ENCODE assay signal across 1 cellular context in genomic region chr9:87613265-87614111, GRCh38.
TF ChIP-seq lines count a peak whose summit lies in the region.

No MANE protein-coding gene starts in this region.

TF ChIP-seq in HepG2, 621 proteins besides CTCF, POLR2A, EP300 and RAD21 (continued from another document and continues in another):
- TF ChIP-seq ZBED4 (CRISPR knock-in tag; IDR thresholded peaks at IDR 0.05; ENCODE audit: borderline replicate concordance) (no peak), ZNF704 (CRISPR knock-in tag; IDR thresholded peaks at IDR 0.05; ENCODE audit: borderline replicate concordance) (no peak), ZNF597 (CRISPR knock-in tag; IDR thresholded peaks at IDR 0.05) (no peak), ZKSCAN5 (CRISPR knock-in tag; IDR thresholded peaks at IDR 0.05) (no peak), KDM4B (CRISPR knock-in tag; IDR thresholded peaks at IDR 0.05) (no peak), TSC22D2 (CRISPR knock-in tag; IDR thresholded peaks at IDR 0.05; ENCODE audit: borderline replicate concordance) (no peak), ARNT2 (CRISPR knock-in tag; IDR thresholded peaks at IDR 0.05; ENCODE audit: low read depth) (no peak), THYN1 (CRISPR knock-in tag; IDR thresholded peaks at IDR 0.05; ENCODE audit: borderline replicate concordance, low read depth) (no peak), ZNF800 (CRISPR knock-in tag; IDR thresholded peaks at IDR 0.05) (no peak), ZNF740 (CRISPR knock-in tag; IDR thresholded peaks at IDR 0.05) (no peak), PHB2 (IDR thresholded peaks at IDR 0.05; ENCODE audit: partially characterized antibody) (no peak), BRF2 (CRISPR knock-in tag; IDR thresholded peaks at IDR 0.05) (no peak), ZNF276 (CRISPR knock-in tag; IDR thresholded peaks at IDR 0.05; ENCODE audit: low read depth) (no peak), HES4 (CRISPR knock-in tag; IDR thresholded peaks at IDR 0.05; ENCODE audit: borderline replicate concordance) (no peak), SCMH1 (CRISPR knock-in tag; IDR thresholded peaks at IDR 0.05; ENCODE audit: borderline replicate concordance) (no peak), TRIM24 (CRISPR knock-in tag; IDR thresholded peaks at IDR 0.05) (no peak), BHLHE40 (IDR thresholded peaks at IDR 0.05; ENCODE audit: low read length) (no peak), MTF1 (CRISPR knock-in tag; IDR thresholded peaks at IDR 0.05) (no peak), SMC3 (IDR thresholded peaks at IDR 0.05; ENCODE audit: low read length) (peak; percentile 17; the same call in 1 of the 2 replicates), TBX3 (IDR thresholded peaks at IDR 0.05; ENCODE audit: borderline replicate concordance) (no peak), NFYC (CRISPR knock-in tag; IDR thresholded peaks at IDR 0.05) (peak; percentile 10; the same call in 1 of the 2 replicates), ARID5B (CRISPR knock-in tag; IDR thresholded peaks at IDR 0.05) (peak; percentile 93), SRSF9 (IDR thresholded peaks at IDR 0.05; ENCODE audit: borderline replicate concordance, insufficient read depth, low read depth, low read length, poor library complexity, severe bottlenecking) (no peak), THAP7 (CRISPR knock-in tag; IDR thresholded peaks at IDR 0.05) (no peak), ZNF652 (CRISPR knock-in tag; IDR thresholded peaks at IDR 0.05; ENCODE audit: borderline replicate concordance, low read depth) (no peak), MXI1 (IDR thresholded peaks at IDR 0.05; ENCODE audit: borderline replicate concordance, low read depth, low read length) (peak; percentile 76; the same call in 1 of the 3 replicates), AKNA (CRISPR knock-in tag; IDR thresholded peaks at IDR 0.05; ENCODE audit: borderline replicate concordance) (no peak), ZNF614 (CRISPR knock-in tag; IDR thresholded peaks at IDR 0.05; ENCODE audit: borderline replicate concordance) (0 out of 2 replicates have a peak, but pooled peaks have one; percentile 48), ZBTB21 (CRISPR knock-in tag; IDR thresholded peaks at IDR 0.05) (no peak), SP2 (CRISPR knock-in tag; IDR thresholded peaks at IDR 0.05) (no peak), ZSCAN21 (CRISPR knock-in tag; IDR thresholded peaks at IDR 0.05; ENCODE audit: borderline replicate concordance) (no peak), U2AF1 (optimal IDR thresholded peaks at IDR 0.05; ENCODE audit: low read depth, low read length) (no peak), E2F2 (CRISPR knock-in tag; IDR thresholded peaks at IDR 0.05; ENCODE audit: borderline replicate concordance) (no peak)
